7 cellular contexts compared by ENCODE assay signal in genomic region chr2:96773922-96774321, GRCh38. TPM values are rescaled to one million over a fixed set of nuclear protein-coding genes. Genes with fewer than 3 reads are reported as not detected.
A peak's percentile ranks its signal among the peaks of the same experiment; 100 is the strongest.
DNase-seq lines count a peak whose midpoint lies in the region; ATAC-seq, FAIRE-seq and TF ChIP-seq lines count a peak whose summit lies in the region.

No MANE protein-coding gene starts in this region.

- ATAC-seq in GM23338 (peak; percentile 57), GM12878 (peak; percentile 66)

- RAD21 ChIA-PET in GM12878 (lab: Charles Lee; ENCODE audit: unreplicated experiment): interaction anchor here (0.6 to 3.7 kb wide), 12 partner anchors 9 to 338 kb away, joined by 3 to 92 read pairs (median 4); partner anchors contain the start of genes ANKRD39, CNNM3 and CNNM4

- H3K4me1 ChIP-seq in GM23338 (ENCODE audit: insufficient read depth) (no peaks in the 10 kb centered on the region), OCI-LY1 (ENCODE audit: insufficient read depth, low read length, severe bottlenecking) (peaks cover 18% of the 10 kb centered on the region), GM12878 (ENCODE audit: control insufficient read depth, insufficient read depth, low read length) (peaks cover 52% of the 10 kb centered on the region)

- CTCF ChIA-PET in GM12878 (lab: Yijun Ruan, JAX): interaction anchor here (0.7 to 7.6 kb wide), 16 partner anchors 9 to 450 kb away, joined by 3 to 153 read pairs (median 4); partner anchors contain the start of genes ANKRD39, CNNM3 and CNNM4

- TF ChIP-seq POLR2A in GM12878 (IDR thresholded peaks at IDR 0.05; ENCODE audit: low read depth, low read length) (peak; percentile 25; the same call in 1 of the 2 replicates), H54 (IDR thresholded peaks at IDR 0.05; ENCODE audit: low read depth, low read length) (no peak)

- H3K9me3 Mint-ChIP-seq in GM23338: 0 out of 3 replicates have a peak, but pooled peaks cover 4% of the 10 kb centered on the region

- peaks cover 9% of the 10 kb centered on the region; the same call in 1 of the 2 replicates for H3K79me2 ChIP-seq in GM23338 (replicated peaks; ENCODE audit: insufficient read depth)
- no peaks in the 10 kb centered on the region for H3K79me2 ChIP-seq in OCI-LY1 (ENCODE audit: insufficient read depth, low read length)
- H3K79me2 ChIP-seq in GM12878 (ENCODE audit: control insufficient read depth, insufficient read depth, low read length): peaks cover 19% of the 10 kb centered on the region

- no peak overlapping the region for H3K4me3 Mint-ChIP-seq in GM23338

- no peaks in the 10 kb centered on the region; the same call in 1 of the 2 replicates for H4K20me1 ChIP-seq in GM23338 (replicated peaks; ENCODE audit: insufficient read depth)
- H4K20me1 ChIP-seq in OCI-LY1 (ENCODE audit: insufficient read depth, low read length): no peaks in the 10 kb centered on the region
- no peaks in the 10 kb centered on the region for H4K20me1 ChIP-seq in GM12878 (ENCODE audit: control insufficient read depth, insufficient read depth)

- TF ChIP-seq EP300 in GM12878 (IDR thresholded peaks at IDR 0.05; ENCODE audit: borderline replicate concordance in 1 of 2, control insufficient read depth in 1 of 2, low read depth in 2 of 2, low read length in 2 of 2): no peak

- DNase-seq in GM23338 (ENCODE audit: low spot score) (peak; percentile 51), GM12878 (ENCODE audit: low read depth, low spot score) (no peak), H54 (ENCODE audit: insufficient read length, low spot score) (no peak), pons (ENCODE audit: low spot score) (no peak), cerebellar cortex (ENCODE audit: low spot score) (no peak)
- DNase-seq in stimulated activated CD4-positive, alpha-beta T cell treated with anti-CD3 and anti-CD28 coated beads, Interleukin-2, amount 100 ng/mL, for 24 hours: peak; percentile 35 to 36

- H3K36me3 Mint-ChIP-seq in GM23338 (ENCODE audit: low read depth): no peaks in the 10 kb centered on the region

- H3K4me3 ChIP-seq in GM23338: no peak overlapping the region
- H3K4me3 ChIP-seq in OCI-LY1 (ENCODE audit: low read depth, low read length, poor library complexity, severe bottlenecking): peak overlapping the region; percentile 59
- peak overlapping the region; percentile 54 for H3K4me3 ChIP-seq in GM12878

- WGBS in GM12878 (ENCODE audit: insufficient coverage, insufficient replicate concordance, low lambda C conversion rate, missing lambda C conversion rate): 11% methylated on average over 7 of the region's 7 CpGs

- no peaks in the 10 kb centered on the region for H3K27me3 ChIP-seq in GM23338 (ENCODE audit: insufficient read depth)
- H3K27me3 ChIP-seq in OCI-LY1 (ENCODE audit: insufficient read depth, low read length): no peaks in the 10 kb centered on the region
- no peaks in the 10 kb centered on the region for H3K27me3 ChIP-seq in GM12878 (replicated peaks in 1 of 2; ENCODE audit: control insufficient read depth in 2 of 2, insufficient read depth in 2 of 2, low read length in 1 of 2)

- SMC1A ChIA-PET in GM12878 (lab: Charles Lee; ENCODE audit: uncharacterized antibody, unreplicated experiment): interaction anchor here (0.7 to 7.7 kb wide), 11 partner anchors 10 to 429 kb away, joined by 3 to 100 read pairs (median 4); partner anchors contain the start of gene CNNM4

- H3F3A ChIP-seq in GM23338 (replicated peaks; ENCODE audit: low read depth): no peaks in the 10 kb centered on the region
- H3F3A ChIP-seq in OCI-LY1 (ENCODE audit: insufficient read depth, low read length): no peaks in the 10 kb centered on the region

- FAIRE-seq in GM12878 (lab: Jason Lieb, UNC) (peak; percentile 7), H54 (lab: Jason Lieb, UNC) (no peak)

- H3K36me3 ChIP-seq in GM23338 (ENCODE audit: insufficient read depth) (no peaks in the 10 kb centered on the region), OCI-LY1 (ENCODE audit: insufficient read depth, low read length) (no peaks in the 10 kb centered on the region), GM12878 (ENCODE audit: control insufficient read depth in 2 of 2, insufficient read depth in 2 of 2, low read length in 1 of 2) (no peaks in the 10 kb centered on the region; a peak in 2 of 4 replicates)

- H3K27me3 Mint-ChIP-seq in GM23338 (ENCODE audit: insufficient read depth, low read depth, poor library complexity): peaks cover 6% of the 10 kb centered on the region

- H3K9me2 ChIP-seq in GM23338 (ENCODE audit: insufficient read depth): no peaks in the 10 kb centered on the region
- H3K9me2 ChIP-seq in OCI-LY1 (ENCODE audit: low read depth, low read length): no peaks in the 10 kb centered on the region

- H3K4me2 ChIP-seq in GM23338: no peak overlapping the region
- H3K4me2 ChIP-seq in OCI-LY1 (ENCODE audit: low read length): peak overlapping the region; percentile 89
- peak overlapping the region; percentile 73 for H3K4me2 ChIP-seq in GM12878 (ENCODE audit: control insufficient read depth, insufficient read depth)

- H2AFZ ChIP-seq in GM23338 (no peak overlapping the region), OCI-LY1 (ENCODE audit: low read length) (peak overlapping the region; percentile 94), GM12878 (ENCODE audit: control insufficient read depth, low read depth, low read length) (peak overlapping the region; percentile 81)

- H3K4me1 Mint-ChIP-seq in GM23338: peaks cover 16% of the 10 kb centered on the region

- BruUV-seq in GM12878 (replicated peaks; lab: Mats Ljungman, UMichigan): no TSS peak

- POLR2A ChIA-PET in GM12878 (lab: Charles Lee): interaction anchor here (0.5 to 3.9 kb wide), 12 partner anchors 11 to 1675 kb away, joined by 3 to 88 read pairs (median 4); partner anchors contain the start of genes CNNM3, CNNM4 and KANSL3

- H3K9ac ChIP-seq in OCI-LY1 (ENCODE audit: low read length) (peak overlapping the region; percentile 52), GM12878 (ENCODE audit: control insufficient read depth, insufficient read depth, low read length) (peak overlapping the region; percentile 41; the same call in 1 of the 2 replicates)

- in situ Hi-C loops in GM12878 (cut with MboI): no loop called here

- no peak overlapping the region for H3K27ac ChIP-seq in GM23338 (ENCODE audit: low read depth)
- no peak overlapping the region for H3K27ac ChIP-seq in OCI-LY1 (ENCODE audit: low read depth, low read length, poor library complexity, severe bottlenecking)
- H3K27ac ChIP-seq in GM12878 (ENCODE audit: control insufficient read depth, insufficient read depth): peak overlapping the region; percentile 71

- TF ChIP-seq CTCF in GM23338 (conservative IDR thresholded peaks at IDR 0.05; ENCODE audit: low read depth in 2 of 2): no peak
- TF ChIP-seq CTCF in OCI-LY1 (IDR thresholded peaks at IDR 0.05; ENCODE audit: low read length): no peak
- no peak; a peak in 1 of 6 replicates for TF ChIP-seq CTCF in GM12878 (IDR thresholded peaks at IDR 0.05 in 2 of 3, conservative IDR thresholded peaks at IDR 0.05 in 1 of 3; ENCODE audit: control insufficient read depth in 2 of 3, extremely low read depth in 1 of 3, insufficient read depth in 1 of 3, low read depth in 3 of 3, low read length in 3 of 3)

- intact Hi-C loops in GM12878 (cut with micrococcal nuclease; ENCODE audit: unreplicated experiment): loop anchor here (2.0 kb wide), 1 partner anchor 13 kb away; the partner anchor contains the start of gene CNNM4

- no peak overlapping the region for H3K27ac Mint-ChIP-seq in GM23338

- H3K9me3 ChIP-seq in OCI-LY1 (ENCODE audit: low read length): no peaks in the 10 kb centered on the region
- no peaks in the 10 kb centered on the region for H3K9me3 ChIP-seq in GM12878 (replicated peaks; ENCODE audit: control insufficient read depth, insufficient read depth, low read length)

- no peak for TF ChIP-seq RAD21 in GM12878 (IDR thresholded peaks at IDR 0.05; ENCODE audit: insufficient read depth, low read depth, low read length)

RNA-seq across cellular contexts. Expression of gene CNNM4, which starts 13.2 kb away (rescaled TPM):
- total RNA-seq in GM23338 (2014; rRNA removed; shearing (Covaris generic)): 6.7 and 12.9 TPM in 2 replicates
- polyA plus RNA-seq in GM23338 (2016; fragmentation: Nextera tagmentation; extraction: Ambion mirVana) (2.5 and 2.9 TPM in 2 replicates), GM12878 (2011; rRNA removed) (5.3 and 10.1 TPM in 2 replicates), GM12878 (2014; fragmentation: Illumina TruSeq; extraction: Trizol) (12.6 and 13.7 TPM in 2 replicates), GM12878 (2014; fragmentation: Nextera tagmentation; extraction: Ambion mirVana) (1 to 10 TPM; 2.4 to 2.8 TPM), GM12878 (2014; rRNA removed) (10.1 and 10.4 TPM in 2 replicates), GM12878 (2016; fragmentation: Nextera tagmentation; extraction: Ambion mirVana) (1 to 10 TPM; 2.7 to 7.2 TPM)
- 38.9 and 42.1 TPM in 2 replicates for total RNA-seq in GM12878 (2013; cell fraction: nucleolus; rRNA removed)
- total RNA-seq in GM12878 (2014; rRNA removed) (6.6 and 9.0 TPM in 2 replicates), GM12878 (2014; rRNA removed; fragmentation: Illumina TruSeq; extraction: Trizol) (6.4 and 7.2 TPM in 2 replicates), GM12878 (2021) (13.8 and 14.4 TPM in 2 replicates)
- polyA plus RNA-seq in GM12878 (2011; ENCODE audit: low read depth): 7.6 TPM
- 13.4 and 15.7 TPM in 2 replicates for polyA plus RNA-seq in GM12878 (2011; cell fraction: cytosol; rRNA removed)
- polyA plus RNA-seq in GM12878 (2011; cell fraction: nucleus; rRNA removed): 14.4 and 17.6 TPM in 2 replicates
- 11.7 and 18.3 TPM in 2 replicates for polyA plus RNA-seq in GM12878 (2012)
- 16.5 and 23.7 TPM in 2 replicates for polyA minus RNA-seq in GM12878 (2011; rRNA and poly(A)+ RNA removed)
- polyA minus RNA-seq in GM12878 (2011; cell fraction: cytosol; rRNA and poly(A)+ RNA removed): 8.3 and 10.2 TPM in 2 replicates
- 10.4 and 13.0 TPM in 2 replicates for polyA minus RNA-seq in GM12878 (2011; cell fraction: nucleus; rRNA and poly(A)+ RNA removed)

RNA-seq across cellular contexts. Expression of gene LMAN2L, which starts 34.1 kb away (rescaled TPM):
- total RNA-seq in GM23338 (2014; rRNA removed; shearing (Covaris generic)): 15.8 and 16.7 TPM in 2 replicates
- polyA plus RNA-seq in GM23338 (2016; fragmentation: Nextera tagmentation; extraction: Ambion mirVana) (10.5 and 11.8 TPM in 2 replicates), GM12878 (2011; rRNA removed) (12.8 and 13.1 TPM in 2 replicates), GM12878 (2014; fragmentation: Illumina TruSeq; extraction: Trizol) (7.9 and 9.1 TPM in 2 replicates), GM12878 (2014; fragmentation: Nextera tagmentation; extraction: Ambion mirVana) (10 to 100 TPM; 12.1 to 15.1 TPM), GM12878 (2014; rRNA removed) (8.8 and 8.9 TPM in 2 replicates), GM12878 (2016; fragmentation: Nextera tagmentation; extraction: Ambion mirVana) (10 to 100 TPM; 14.0 to 16.3 TPM)
- 16.0 and 16.7 TPM in 2 replicates for total RNA-seq in GM12878 (2013; cell fraction: nucleolus; rRNA removed)
- total RNA-seq in GM12878 (2014; rRNA removed) (8.7 and 9.3 TPM in 2 replicates), GM12878 (2014; rRNA removed; fragmentation: Illumina TruSeq; extraction: Trizol) (6.1 and 6.7 TPM in 2 replicates), GM12878 (2021) (5.7 and 5.8 TPM in 2 replicates)
- polyA plus RNA-seq in GM12878 (2011; ENCODE audit: low read depth): 5.9 TPM
- 10.7 and 11.3 TPM in 2 replicates for polyA plus RNA-seq in GM12878 (2011; cell fraction: cytosol; rRNA removed)
- polyA plus RNA-seq in GM12878 (2011; cell fraction: nucleus; rRNA removed): 7.2 and 10.9 TPM in 2 replicates
- polyA plus RNA-seq in GM12878 (2012): 7.0 and 8.4 TPM in 2 replicates
- polyA minus RNA-seq in GM12878 (2011; rRNA and poly(A)+ RNA removed): 8.3 and 13.1 TPM in 2 replicates
- 2.0 and 2.9 TPM in 2 replicates for polyA minus RNA-seq in GM12878 (2011; cell fraction: cytosol; rRNA and poly(A)+ RNA removed)
- polyA minus RNA-seq in GM12878 (2011; cell fraction: nucleus; rRNA and poly(A)+ RNA removed): 3.3 and 6.4 TPM in 2 replicates

RNA-seq across cellular contexts. Expression of gene CNNM3, which starts 42.1 kb away (rescaled TPM):
- total RNA-seq in GM23338 (2014; rRNA removed; shearing (Covaris generic)): 22.8 and 25.7 TPM in 2 replicates
- polyA plus RNA-seq in GM23338 (2016; fragmentation: Nextera tagmentation; extraction: Ambion mirVana) (5.3 and 7.7 TPM in 2 replicates), GM12878 (2011; rRNA removed) (3.2 and 9.6 TPM in 2 replicates), GM12878 (2014; fragmentation: Illumina TruSeq; extraction: Trizol) (1.8 and 7.9 TPM in 2 replicates), GM12878 (2014; fragmentation: Nextera tagmentation; extraction: Ambion mirVana) (1 to 10 TPM in 1 of 2 experiments, under 1 TPM in 1; 0.72 to 1.9 TPM), GM12878 (2014; rRNA removed) (7.6 and 9.5 TPM in 2 replicates), GM12878 (2016; fragmentation: Nextera tagmentation; extraction: Ambion mirVana) (1 to 10 TPM; 2.6 to 3.0 TPM)
- 20.3 and 22.8 TPM in 2 replicates for total RNA-seq in GM12878 (2013; cell fraction: nucleolus; rRNA removed)
- total RNA-seq in GM12878 (2014; rRNA removed) (4.0 and 4.7 TPM in 2 replicates), GM12878 (2014; rRNA removed; fragmentation: Illumina TruSeq; extraction: Trizol) (2.8 and 3.2 TPM in 2 replicates), GM12878 (2021) (14.3 and 14.9 TPM in 2 replicates)
- polyA plus RNA-seq in GM12878 (2011; ENCODE audit: low read depth): 3.6 TPM
- 12.6 and 16.8 TPM in 2 replicates for polyA plus RNA-seq in GM12878 (2011; cell fraction: cytosol; rRNA removed)
- polyA plus RNA-seq in GM12878 (2011; cell fraction: nucleus; rRNA removed): 28.6 and 33.7 TPM in 2 replicates
- 7.6 and 8.5 TPM in 2 replicates for polyA plus RNA-seq in GM12878 (2012)
- polyA minus RNA-seq in GM12878 (2011; rRNA and poly(A)+ RNA removed): 15.1 and 29.7 TPM in 2 replicates
- polyA minus RNA-seq in GM12878 (2011; cell fraction: cytosol; rRNA and poly(A)+ RNA removed): 14.7 and 16.7 TPM in 2 replicates
- polyA minus RNA-seq in GM12878 (2011; cell fraction: nucleus; rRNA and poly(A)+ RNA removed): 10.8 and 21.8 TPM in 2 replicates

Comparison
In these comparisons a context has a peak if more than half of its experiments do, and no peak if none do; other contexts are left out.
1. DNase-seq: peak in GM23338 (single experiment) and stimulated activated CD4-positive, alpha-beta T cell treated with anti-CD3 and anti-CD28 coated beads, Interleukin-2, amount 100 ng/mL, for 24 hours (2 of 2); none in GM12878 (single experiment), H54 (single experiment), pons (single experiment) and cerebellar cortex (single experiment).